8 cellular contexts compared by ENCODE assay signal in genomic region chr11:12174145-12175143, GRCh38.
DNase-seq lines count a peak whose midpoint lies in the region; ATAC-seq and TF ChIP-seq lines count a peak whose summit lies in the region.

No MANE protein-coding gene starts in this region.

- peaks cover 42% of the 10 kb centered on the region for H3K36me3 Mint-ChIP-seq in activated naive CD8-positive, alpha-beta T cell treated with anti-CD3 and anti-CD28 coated beads for 36 hours

- H3K27me3 Mint-ChIP-seq in activated naive CD8-positive, alpha-beta T cell treated with anti-CD3 and anti-CD28 coated beads for 36 hours: no peaks in the 10 kb centered on the region

- peak overlapping the region; percentile 90 for H3K27ac Mint-ChIP-seq in activated naive CD8-positive, alpha-beta T cell treated with anti-CD3 and anti-CD28 coated beads for 36 hours

- H3K4me3 Mint-ChIP-seq in activated naive CD8-positive, alpha-beta T cell treated with anti-CD3 and anti-CD28 coated beads for 36 hours: peak overlapping the region; percentile 53

- TF ChIP-seq CTCF in dorsolateral prefrontal cortex (IDR thresholded peaks at IDR 0.05 in 54 of 56, conservative IDR thresholded peaks at IDR 0.05 in 2 of 56; ENCODE audit: low read depth in 1 of 56, partially characterized antibody in 56 of 56): no peak

- DNase-seq in EH (ENCODE audit: low read depth): peak; percentile 74
- no peak for DNase-seq in activated naive CD8-positive, alpha-beta T cell treated with anti-CD3 and anti-CD28 coated beads for 36 hours
- DNase-seq in superior temporal gyrus (ENCODE audit: extremely low spot score): peak; percentile 48
- no peak for DNase-seq in dorsolateral prefrontal cortex
- no peak for DNase-seq in GM19238 (ENCODE audit: insufficient read length, low spot score)
- DNase-seq in DMS79 (lab: John Stamatoyannopoulos, UW): no peak

- H3K9me3 Mint-ChIP-seq in activated naive CD8-positive, alpha-beta T cell treated with anti-CD3 and anti-CD28 coated beads for 36 hours: peaks cover 14% of the 10 kb centered on the region

- H3K27me3 ChIP-seq in dorsolateral prefrontal cortex: no peaks in the 10 kb centered on the region

- H3K4me3 ChIP-seq in dorsolateral prefrontal cortex: no peak overlapping the region

- ATAC-seq in GM21390 (IDR thresholded peaks at IDR 0.05; ENCODE audit: unreplicated experiment): peak; percentile 79
- ATAC-seq in HG03571 (IDR thresholded peaks at IDR 0.05; ENCODE audit: unreplicated experiment): peak; percentile 80

- intact Hi-C loops in dorsolateral prefrontal cortex (cut with DNase I): no loop called here

- peak overlapping the region in 5 of 59 donors; percentile 4 to 44 (median 9) for H3K27ac ChIP-seq in dorsolateral prefrontal cortex

- H3K4me1 Mint-ChIP-seq in activated naive CD8-positive, alpha-beta T cell treated with anti-CD3 and anti-CD28 coated beads for 36 hours: peaks cover 55% of the 10 kb centered on the region

Comparison
In these comparisons a context has a peak if more than half of its experiments do, and no peak if none do; other contexts are left out.
1. DNase-seq: peak in EH (single experiment) and superior temporal gyrus (single experiment); none in activated naive CD8-positive, alpha-beta T cell treated with anti-CD3 and anti-CD28 coated beads for 36 hours (single experiment), dorsolateral prefrontal cortex (0 of 10), GM19238 (single experiment) and DMS79 (single experiment).